In the genomic region with DNA sequence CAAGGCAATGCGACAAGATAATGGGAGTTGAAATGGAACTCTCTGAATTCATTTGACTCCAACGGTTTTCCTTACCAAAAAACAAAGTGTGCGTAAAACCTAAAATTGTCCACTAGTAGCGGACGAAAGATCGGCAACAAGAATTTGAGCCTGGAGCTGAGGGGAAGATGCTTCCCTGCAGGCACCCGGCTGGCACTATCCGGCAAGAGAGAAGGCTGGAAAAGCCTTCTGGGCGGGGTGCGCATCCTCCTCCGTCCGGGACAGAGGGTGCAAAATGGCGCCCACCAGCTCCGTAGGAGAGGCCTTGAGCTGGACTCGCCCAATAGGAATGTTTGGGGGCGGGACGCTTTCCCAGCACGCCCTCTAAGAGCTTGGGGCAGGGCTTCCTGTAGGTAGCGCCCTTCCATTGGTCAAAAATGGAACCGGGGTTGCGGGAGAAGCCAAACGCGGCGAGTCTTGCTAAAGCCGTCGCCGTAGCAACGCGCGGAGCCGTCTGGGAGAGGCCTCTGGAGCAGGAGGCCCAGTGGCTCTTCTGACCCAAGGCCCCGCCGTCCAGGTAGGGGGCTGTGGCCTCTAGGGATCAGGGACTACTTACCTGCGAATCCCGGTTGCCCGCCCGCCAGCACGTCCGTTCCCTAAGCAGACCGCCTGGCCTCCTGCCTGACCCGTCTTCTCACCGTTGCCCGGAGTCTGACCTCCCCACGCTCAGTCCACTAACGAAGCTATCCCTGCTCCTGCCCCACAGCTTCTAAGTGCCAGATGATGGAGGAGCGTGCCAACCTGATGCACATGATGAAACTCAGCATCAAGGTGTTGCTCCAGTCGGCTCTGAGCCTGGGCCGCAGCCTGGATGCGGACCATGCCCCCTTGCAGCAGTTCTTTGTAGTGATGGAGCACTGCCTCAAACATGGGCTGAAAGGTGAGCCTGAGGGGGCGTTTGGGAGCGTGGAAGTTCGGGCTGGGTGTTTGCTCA, we compare ENCODE assay signal across 8 cellular contexts. TPM values are rescaled to one million over a fixed set of nuclear protein-coding genes. Genes with fewer than 3 reads are reported as not detected.
DNase-seq lines count a peak whose midpoint lies in the region; ATAC-seq, FAIRE-seq and TF ChIP-seq lines count a peak whose summit lies in the region.

No MANE protein-coding gene starts in this region.

- H3K9ac ChIP-seq in subcutaneous abdominal adipose tissue (ENCODE audit: low read length in 5 of 5) = peak overlapping the region in 4 of 5 donors; percentile 56 to 74 (median 68)

- H3K9me3 ChIP-seq in CD4-positive, alpha-beta T cell (ENCODE audit: control insufficient read depth, low read length) = no peaks in the 10 kb centered on the region
- H3K9me3 ChIP-seq in neutrophil (no peaks in the 10 kb centered on the region), subcutaneous abdominal adipose tissue (ENCODE audit: control insufficient read depth in 5 of 5, low read length in 5 of 5) (no peaks in the 10 kb centered on the region)

- H3K27ac Mint-ChIP-seq in CD4-positive, alpha-beta T cell = peak overlapping the region; percentile 89

- H3K27me3 Mint-ChIP-seq in CD4-positive, alpha-beta T cell = no peaks in the 10 kb centered on the region

- H3K4me1 Mint-ChIP-seq in CD4-positive, alpha-beta T cell (ENCODE audit: low read depth) = peaks cover 28% of the 10 kb centered on the region

- no peaks in the 10 kb centered on the region for H3K9me3 Mint-ChIP-seq in CD4-positive, alpha-beta T cell

- H3K36me3 Mint-ChIP-seq in CD4-positive, alpha-beta T cell (ENCODE audit: low read depth) = peaks cover 52% of the 10 kb centered on the region

- peak; percentile 65 to 94 (median 80) for DNase-seq in CD4-positive, alpha-beta T cell
- peak; percentile 61 for DNase-seq in HS-27A (ENCODE audit: low read depth)
- DNase-seq in RCC 7860 (ENCODE audit: low spot score) = peak; percentile 94
- peak; percentile 86 for DNase-seq in activated naive CD4-positive, alpha-beta T cell treated with anti-CD3 and anti-CD28 coated beads, Interleukin-2, amount 50 U/mL, for 16 hours
- peak; percentile 97 for DNase-seq in germinal center (ENCODE audit: low spot score)

- H3K4me1 ChIP-seq in neutrophil (ENCODE audit: control insufficient read depth in 1 of 2, insufficient read depth in 1 of 2, low read depth in 1 of 2, low read length in 1 of 2) (peaks cover 15 to 17% of the 10 kb centered on the region in 2 experiments), subcutaneous abdominal adipose tissue (ENCODE audit: control insufficient read depth in 5 of 5, insufficient read depth in 5 of 5, low read length in 5 of 5) (peaks cover 2 to 17% (median 16%) of the 10 kb centered on the region in 5 donors)

- peaks cover 32% of the 10 kb centered on the region for H3K36me3 ChIP-seq in neutrophil
- H3K36me3 ChIP-seq in subcutaneous abdominal adipose tissue (ENCODE audit: control insufficient read depth in 5 of 5, insufficient read depth in 5 of 5, low read length in 5 of 5) = peaks cover 9 to 30% (median 24%) of the 10 kb centered on the region in 5 donors

- intact Hi-C loops in CD4-positive, alpha-beta T cell (cut with DNase I, micrococcal nuclease) = loop anchor here (1.0 to 10.0 kb wide), 5 partner anchors 8 to 935 kb away; a partner anchor contains a TSS

- no peaks in the 10 kb centered on the region for H3K27me3 ChIP-seq in CD4-positive, alpha-beta T cell (ENCODE audit: control insufficient read depth, insufficient read depth, low read length)
- H3K27me3 ChIP-seq in neutrophil (no peaks in the 10 kb centered on the region), subcutaneous abdominal adipose tissue (ENCODE audit: control insufficient read depth in 5 of 5, insufficient read depth in 4 of 5, low read length in 5 of 5) (no peaks in the 10 kb centered on the region)

- CTCF ChIA-PET in CD4-positive, alpha-beta T cell (lab: Charles Lee) = interaction anchor here (1.5 kb wide), 1 partner anchor 242 kb away, joined by 3 read pairs; no protein-coding TSS in a partner anchor

- H3K4me3 ChIP-seq in neutrophil (ENCODE audit: low read depth in 1 of 2, low read length in 1 of 2) = peak overlapping the region; percentile 77 to 88
- H3K4me3 ChIP-seq in subcutaneous abdominal adipose tissue (ENCODE audit: low read depth in 1 of 5, low read length in 5 of 5) = peak overlapping the region; percentile 72 to 85 (median 80)

- H3K4me3 Mint-ChIP-seq in CD4-positive, alpha-beta T cell = peak overlapping the region; percentile 90

- no peak for TF ChIP-seq CTCF in CD4-positive, alpha-beta T cell (IDR thresholded peaks at IDR 0.05)
- TF ChIP-seq CTCF in neutrophil (IDR thresholded peaks at IDR 0.05) = peak; percentile 44

- POLR2A ChIA-PET in CD4-positive, alpha-beta T cell (lab: Charles Lee) = interaction anchor here (0.6 to 5.3 kb wide), 20 partner anchors 9 to 1355 kb away, joined by 3 to 103 read pairs (median 4); a partner anchor contains a TSS

- ATAC-seq in CD4-positive, alpha-beta T cell (ENCODE audit: poor library complexity) = peak; percentile 99
- ATAC-seq in GM19467 (IDR thresholded peaks at IDR 0.05; ENCODE audit: unreplicated experiment) = peak; percentile 99

- H3K27ac ChIP-seq in CD4-positive, alpha-beta T cell (ENCODE audit: low read depth, low read length) = peak overlapping the region; percentile 16
- H3K27ac ChIP-seq in neutrophil = peak overlapping the region; percentile 90
- H3K27ac ChIP-seq in subcutaneous abdominal adipose tissue (ENCODE audit: low read depth, low read length) = peak overlapping the region; percentile 42

- FAIRE-seq in RCC 7860 (lab: Jason Lieb, UNC) = peak; percentile 90

RNA-seq across cellular contexts. Expression of a gene that starts 9.2 kb away (rescaled TPM):
- total RNA-seq in CD4-positive, alpha-beta T cell = 10 to 100 TPM; 19.5 to 21.8 TPM

Comparison
In these comparisons a context has a peak if more than half of its experiments do, and no peak if none do; other contexts are left out.
1. Peak in every context shown above with its lines: DNase-seq, ATAC-seq, H3K4me3 ChIP-seq and H3K27ac ChIP-seq.
2. H3K27ac ChIP-seq: peak in every context shown above with its lines; median percentile 90 in neutrophil; 42 in subcutaneous abdominal adipose tissue; 16 in CD4-positive, alpha-beta T cell.